ENCODE assay signal across 24 cellular contexts in genomic region chr12:3821441-3821840, GRCh38. TPM values are rescaled to one million over a fixed set of nuclear protein-coding genes. Genes with fewer than 3 reads are reported as not detected.
DNase-seq lines count a peak whose midpoint lies in the region; ATAC-seq and TF ChIP-seq lines count a peak whose summit lies in the region.
"Had no signal": no experiment of that assay in that cellular context is flagged by ENCODE, and none has a peak within 500 bp of the region (broad histone marks: within the 10 kb centered on the region; RNA-seq: fewer than 3 reads in every experiment).

No MANE protein-coding gene starts in this region.

- no peak overlapping the region for H3K27ac Mint-ChIP-seq in effector memory CD8-positive, alpha-beta T cell
- H3K27ac Mint-ChIP-seq: CD8-positive, alpha-beta T cell; IgD-negative memory B cell had no signal

- peaks cover 0 to 1% of the 10 kb centered on the region in 2 donors for H3K4me1 Mint-ChIP-seq in effector memory CD8-positive, alpha-beta T cell (ENCODE audit: low read depth in 2 of 2)

- H3K27me3 ChIP-seq in H7 (ENCODE audit: control insufficient read depth, insufficient read depth, low read length) (no peaks in the 10 kb centered on the region), PC-3 (ENCODE audit: low read length) (no peaks in the 10 kb centered on the region), mesendoderm (ENCODE audit: insufficient read depth, low read length, poor library complexity) (no peaks in the 10 kb centered on the region)
- H3K27me3 ChIP-seq: SJSA1 had no signal

- H3K4me3 Mint-ChIP-seq in effector memory CD8-positive, alpha-beta T cell: no peak overlapping the region
- H3K4me3 Mint-ChIP-seq: CD8-positive, alpha-beta T cell; IgD-negative memory B cell had no signal

- H3K23ac ChIP-seq in mesendoderm (ENCODE audit: low read length): no peak overlapping the region

- no peak overlapping the region for H2BK15ac ChIP-seq in mesendoderm (replicated peaks; ENCODE audit: low read depth)

- H3K36me3 ChIP-seq in H7 (replicated peaks; ENCODE audit: control insufficient read depth, insufficient read depth, low read length) (no peaks in the 10 kb centered on the region; the same call in 1 of the 2 replicates), PC-3 (ENCODE audit: low read depth, low read length) (no peaks in the 10 kb centered on the region), mesendoderm (ENCODE audit: control insufficient read depth, insufficient read depth, low read length) (no peaks in the 10 kb centered on the region)
- H3K36me3 ChIP-seq: SJSA1 had no signal

- H3K9me3 ChIP-seq in PC-3 (ENCODE audit: low read length): no peaks in the 10 kb centered on the region
- H3K9me3 ChIP-seq: SJSA1 had no signal

- TF ChIP-seq CTCF in PC-3 (conservative IDR thresholded peaks at IDR 0.05; ENCODE audit: low read depth, low read length): no peak

- H3K4me3 ChIP-seq in H7 (ENCODE audit: insufficient read depth, low read depth, low read length) (no peak overlapping the region), PC-3 (ENCODE audit: low read length) (no peak overlapping the region), mesendoderm (ENCODE audit: low read length) (no peak overlapping the region)
- H3K4me3 ChIP-seq: GM23248, SJSA1 had no signal

- no peak overlapping the region for H2BK120ac ChIP-seq in mesendoderm (ENCODE audit: low read depth, low read length)

- H4K5ac ChIP-seq in mesendoderm (ENCODE audit: low read length): no peak overlapping the region

- intact Hi-C loops in PC-3 (cut with micrococcal nuclease): loop anchor here (2.0 kb wide), 1 partner anchor 51 kb away; the partner anchor contains the start of gene PARP11
- intact Hi-C loops in Right ventricle myocardium inferior (cut with DNase I): no loop called here

- DNase-seq in H7: peak; percentile 68
- DNase-seq in PC-3: no peak
- peak; percentile 56 for DNase-seq in iPS DF 4.7 (ENCODE audit: extremely low read depth, low spot score)
- peak; percentile 76 for DNase-seq in mesendoderm
- no peak for DNase-seq in effector memory CD8-positive, alpha-beta T cell
- DNase-seq in Right ventricle myocardium inferior (ENCODE audit: missing footprints): no peak
- no peak for DNase-seq in stimulated activated naive CD4-positive, alpha-beta T cell (lab: John Stamatoyannopoulos, UW)
- DNase-seq: AML-193; C1 segment of cervical spinal cord; CD8-positive, alpha-beta T cell; DND-41; GM23248; MV-4-11; NCI-H1105 treated with DMSO at 0.1 percent for 48 hours; NCI-H1694; NCI-H2081; NCI-H2171; NCI-H345; NCI-H524; NCI-H774 had no signal

- no peaks in the 10 kb centered on the region for H3F3A ChIP-seq in PC-3 (ENCODE audit: low read length, unreplicated experiment)

- no peak overlapping the region for H3K4ac ChIP-seq in mesendoderm (ENCODE audit: low read depth, low read length)

- no peak overlapping the region for H2AK5ac ChIP-seq in mesendoderm (ENCODE audit: low read length)

- H3K9me3 Mint-ChIP-seq in effector memory CD8-positive, alpha-beta T cell: no peaks in the 10 kb centered on the region
- H3K9me3 Mint-ChIP-seq: CD8-positive, alpha-beta T cell; IgD-negative memory B cell had no signal

- no peaks in the 10 kb centered on the region for H4K20me1 ChIP-seq in PC-3 (ENCODE audit: low read length)

- H2AFZ ChIP-seq in PC-3 (ENCODE audit: low read length): no peak overlapping the region
- H2AFZ ChIP-seq: GM23248 had no signal

- no CpG with 5 or more reads among the region's 1 CpG for WGBS in mesendoderm (ENCODE audit: extremely low coverage, insufficient coverage, low lambda C conversion rate)

- H3K4me1 ChIP-seq in PC-3 (ENCODE audit: insufficient read depth, low read length): no peaks in the 10 kb centered on the region
- peaks cover 2% of the 10 kb centered on the region for H3K4me1 ChIP-seq in mesendoderm (ENCODE audit: control insufficient read depth, low read depth, low read length)

- no peak overlapping the region for H4K8ac ChIP-seq in mesendoderm (ENCODE audit: low read depth, low read length)

- CTCF ChIA-PET in PC-3 (lab: Charles Lee): no interaction called here

- H3K27me3 Mint-ChIP-seq in effector memory CD8-positive, alpha-beta T cell: no peaks in the 10 kb centered on the region
- H3K27me3 Mint-ChIP-seq: IgD-negative memory B cell had no signal

- H3K9ac ChIP-seq in PC-3 (ENCODE audit: low read length) (no peak overlapping the region), mesendoderm (ENCODE audit: low read length) (no peak overlapping the region)
- H3K9ac ChIP-seq: GM23248 had no signal

- no peak overlapping the region for H3K18ac ChIP-seq in mesendoderm (ENCODE audit: low read length)

- ATAC-seq in PC-3 (peak; percentile 67), Right ventricle myocardium inferior (no peak), HG02938 (IDR thresholded peaks at IDR 0.05; ENCODE audit: unreplicated experiment) (no peak)
- no peak for ATAC-seq in effector memory CD8-positive, alpha-beta T cell (replicated peaks)
- ATAC-seq: CD8-positive, alpha-beta T cell had no signal

- POLR2A ChIA-PET in PC-3 (lab: Charles Lee; ENCODE audit: unreplicated experiment): no interaction called here

- H3K79me2 ChIP-seq in PC-3 (ENCODE audit: low read length): no peaks in the 10 kb centered on the region
- no peaks in the 10 kb centered on the region for H3K79me2 ChIP-seq in mesendoderm (ENCODE audit: control insufficient read depth, insufficient read depth, low read length)

- no TSS peak for BruUV-seq in PC-3 (replicated peaks; lab: Mats Ljungman, UMichigan)

- H3K36me3 Mint-ChIP-seq in effector memory CD8-positive, alpha-beta T cell (ENCODE audit: insufficient read depth): peaks cover 28% of the 10 kb centered on the region
- H3K36me3 Mint-ChIP-seq: IgD-negative memory B cell had no signal

- H3K27ac ChIP-seq in PC-3 (ENCODE audit: low read length) (no peak overlapping the region), mesendoderm (ENCODE audit: low read depth, low read length) (no peak overlapping the region)
- H3K27ac ChIP-seq: GM23248, HL-60, SJSA1 had no signal

- H3K9me2 ChIP-seq in PC-3 (replicated peaks; ENCODE audit: low read length): no peaks in the 10 kb centered on the region

- H3K4me2 ChIP-seq in PC-3 (ENCODE audit: low read length) (no peak overlapping the region), mesendoderm (ENCODE audit: low read length) (no peak overlapping the region)

- no peak overlapping the region for H2BK5ac ChIP-seq in mesendoderm (ENCODE audit: low read length)

- H3K79me1 ChIP-seq in mesendoderm (ENCODE audit: low read length): no peaks in the 10 kb centered on the region

- H3K56ac ChIP-seq in mesendoderm (ENCODE audit: low read length): no peak overlapping the region

RNA-seq across cellular contexts. Expression of gene PARP11, which starts 51.8 kb away (rescaled TPM):
- total RNA-seq in H7 (2014; rRNA removed; shearing (Covaris generic)): 4.0 and 4.9 TPM in 2 replicates
- 0.98 and 2.2 TPM in 2 replicates for total RNA-seq in PC-3 (2014; rRNA removed)
- 7.2 TPM for polyA plus RNA-seq in mesendoderm (2013, experiment 1 of 2)
- 8.6 TPM for polyA plus RNA-seq in mesendoderm (2013, experiment 2 of 2)
- 5.5 TPM for total RNA-seq in Right ventricle myocardium inferior

Comparison
In these comparisons a context has a peak if more than half of its experiments do, and no peak if none do; other contexts are left out.
1. DNase-seq: peak in H7 (single experiment), iPS DF 4.7 (single experiment) and mesendoderm (single experiment); none in PC-3 (single experiment), effector memory CD8-positive, alpha-beta T cell (0 of 3), Right ventricle myocardium inferior (single experiment) and stimulated activated naive CD4-positive, alpha-beta T cell (0 of 6).